Comparison of ENCODE assay signal across 11 cellular contexts in the genomic region with DNA sequence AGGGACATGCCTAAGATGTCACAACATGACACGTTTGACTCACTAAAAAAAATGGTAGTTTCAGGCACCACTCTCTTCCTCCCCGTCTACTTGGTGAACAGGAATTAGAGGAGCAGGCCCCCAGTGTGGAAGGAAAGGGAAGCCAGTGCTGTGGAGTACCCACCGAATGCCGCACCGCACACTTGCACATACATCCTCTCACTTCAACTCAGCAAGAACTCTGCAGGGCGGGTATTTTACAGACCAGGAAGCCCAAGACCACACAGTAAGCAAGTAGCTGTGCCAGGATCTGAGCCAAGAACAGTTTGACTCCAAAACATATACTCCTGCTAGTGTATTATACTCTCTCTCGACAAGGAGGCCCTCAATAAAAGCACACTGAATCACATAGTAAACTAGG.
DNase-seq lines count a peak whose midpoint lies in the region; ATAC-seq and TF ChIP-seq lines count a peak whose summit lies in the region.
"Had no signal": no experiment of that assay in that cellular context is flagged by ENCODE, and none has a peak within 500 bp of the region (broad histone marks: within the 10 kb centered on the region; RNA-seq: fewer than 3 reads in every experiment).

No MANE protein-coding gene starts in this region.

- H3K4me3 ChIP-seq in DND-41 (ENCODE audit: low read depth in 1 of 2, low read length in 2 of 2) (no peak overlapping the region), choroid plexus epithelial cell (ENCODE audit: low read depth, low read length) (no peak overlapping the region)
- H3K4me3 ChIP-seq: K562 had no signal

- peaks cover 25% of the 10 kb centered on the region for H3K4me1 Mint-ChIP-seq in nephron progenitor cell

- H3K4me2 ChIP-seq in DND-41 (ENCODE audit: insufficient read depth, low read length), result no peak overlapping the region

- DNase-seq in DND-41, result no peak
- peak; percentile 71 for DNase-seq in NCI-H345 treated with DMSO at 0.1 percent for 48 hours (lab: John Stamatoyannopoulos, UW; ENCODE audit: unreplicated experiment)
- DNase-seq in choroid plexus epithelial cell (ENCODE audit: low read depth), result peak; percentile 67
- no peak for DNase-seq in nephron progenitor cell
- DNase-seq in NCI-H526 (lab: John Stamatoyannopoulos, UW), result no peak
- DNase-seq in DMS153 treated with DMSO at 0.1 percent for 48 hours (lab: John Stamatoyannopoulos, UW; ENCODE audit: unreplicated experiment), result no peak
- no peak for DNase-seq in stimulated activated CD4-positive, alpha-beta T cell treated with anti-CD3 and anti-CD28 coated beads, Interleukin-12 subunit alpha, Interleukin-12 subunit beta, amount 100 ng/mL, for 4 hours
- DNase-seq in iPS-NIHi7 (ENCODE audit: extremely low spot score), result no peak
- DNase-seq: activated CD4-positive, alpha-beta T cell treated with anti-CD3 and anti-CD28 coated beads, Interleukin-2, amount 50 U/mL, for 1 hour; small intestine had no signal

- H3K36me3 Mint-ChIP-seq in nephron progenitor cell (ENCODE audit: low read depth), result peaks cover 59% of the 10 kb centered on the region

- H3K9me3 Mint-ChIP-seq in nephron progenitor cell, result peaks cover 16% of the 10 kb centered on the region

- no peak overlapping the region; the same call in 1 of the 2 replicates for H3K27ac ChIP-seq in DND-41 (ENCODE audit: low read length)

- peaks cover 3% of the 10 kb centered on the region for H3K27me3 Mint-ChIP-seq in nephron progenitor cell (ENCODE audit: low read depth, poor library complexity)

- peaks cover 14% of the 10 kb centered on the region; the same call in 1 of the 2 replicates for H4K20me1 ChIP-seq in DND-41 (ENCODE audit: insufficient read depth, low read length)

- H3K36me3 ChIP-seq in DND-41 (ENCODE audit: insufficient read depth, low read length), result peaks cover 41% of the 10 kb centered on the region

- H3K9me3 ChIP-seq in DND-41 (ENCODE audit: insufficient read depth, low read length, severe bottlenecking), result no peaks in the 10 kb centered on the region

- no peak overlapping the region for H3K4me3 Mint-ChIP-seq in nephron progenitor cell

- no peaks in the 10 kb centered on the region for H3K27me3 ChIP-seq in DND-41 (ENCODE audit: insufficient read depth, low read length, poor library complexity)

- peak; percentile 42; the same call in 1 of the 3 replicates for ATAC-seq in DND-41 (ENCODE audit: insufficient read depth, low read depth)
- ATAC-seq: K562 had no signal

- peak overlapping the region; percentile 64 for H3K27ac Mint-ChIP-seq in nephron progenitor cell

- no peak overlapping the region for H3K9ac ChIP-seq in DND-41 (ENCODE audit: low read depth, low read length)

- peaks cover 92% of the 10 kb centered on the region for H3K79me2 ChIP-seq in DND-41 (ENCODE audit: insufficient read depth, low read length)

- TF ChIP-seq CTCF in DND-41 (IDR thresholded peaks at IDR 0.05; ENCODE audit: borderline replicate concordance, extremely low read depth, low read length, poor library complexity, severe bottlenecking) (no peak), choroid plexus epithelial cell (conservative IDR thresholded peaks at IDR 0.05; ENCODE audit: low read depth, low read length) (no peak), nephron progenitor cell (IDR thresholded peaks at IDR 0.05) (no peak)

- H3K4me1 ChIP-seq in DND-41 (ENCODE audit: insufficient read depth, low read length), result no peaks in the 10 kb centered on the region

- H2AFZ ChIP-seq in DND-41 (ENCODE audit: low read depth, low read length), result no peak overlapping the region

Comparison
In these comparisons a context has a peak if more than half of its experiments do, and no peak if none do; other contexts are left out.
1. DNase-seq: peak in NCI-H345 treated with DMSO at 0.1 percent for 48 hours (single experiment) and choroid plexus epithelial cell (single experiment); none in DND-41 (single experiment), nephron progenitor cell (single experiment), NCI-H526 (0 of 2), DMS153 treated with DMSO at 0.1 percent for 48 hours (single experiment), stimulated activated CD4-positive, alpha-beta T cell treated with anti-CD3 and anti-CD28 coated beads, Interleukin-12 subunit alpha, Interleukin-12 subunit beta, amount 100 ng/mL, for 4 hours (single experiment) and iPS-NIHi7 (single experiment).